In the genomic region with DNA sequence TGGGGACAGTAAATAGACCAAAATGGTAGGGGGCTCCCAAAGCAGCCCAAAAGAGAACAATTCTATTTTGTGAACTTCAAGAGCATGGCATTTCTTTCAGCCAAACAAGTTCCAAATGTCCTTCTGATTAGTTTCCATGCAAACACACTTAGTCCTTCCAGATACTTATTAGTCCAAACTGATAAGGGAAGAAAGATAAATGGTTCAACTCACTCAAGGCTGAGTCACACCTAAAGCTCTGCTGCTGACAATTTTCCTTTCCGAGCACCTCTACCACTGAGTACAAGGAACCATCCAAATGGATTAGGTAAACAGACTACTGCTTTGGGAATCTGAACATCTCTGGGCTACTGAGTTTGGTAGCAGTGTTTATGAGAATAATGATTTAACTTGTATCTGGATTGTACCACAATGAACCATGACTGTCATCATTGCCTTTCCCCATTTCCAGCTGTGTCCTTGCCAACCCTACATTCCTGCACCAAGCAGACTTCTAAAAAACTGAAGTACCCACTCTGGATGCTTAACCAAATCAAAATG, we compare ENCODE assay signal across 1 cellular context.
A peak's percentile ranks its signal among the peaks of the same experiment; 100 is the strongest.
TF ChIP-seq lines count a peak whose summit lies in the region.

No MANE protein-coding gene starts in this region.

TF ChIP-seq in K562, 482 proteins besides CTCF, POLR2A, EP300 and RAD21 (continued from another document):
- TF ChIP-seq ATF3 (IDR thresholded peaks at IDR 0.05) (peak; percentile 47; the same call in 1 of the 2 replicates), ATF3 (CRISPR knock-in tag; conservative IDR thresholded peaks at IDR 0.05) (no peak), DPF2 (IDR thresholded peaks at IDR 0.05) (peak; percentile 29; the same call in 1 of the 2 replicates), ZNF77 (CRISPR knock-in tag; IDR thresholded peaks at IDR 0.05) (no peak), RCOR1 (IDR thresholded peaks at IDR 0.05; ENCODE audit: borderline replicate concordance in 1 of 2, low read depth in 2 of 2, low read length in 2 of 2) (peak in 1 of 2 experiments; percentile 42; a peak in 1 of 4 replicates), GTF2E2 (tag; IDR thresholded peaks at IDR 0.05) (no peak), PRDM10 (IDR thresholded peaks at IDR 0.05; ENCODE audit: partially characterized antibody) (peak; percentile 41), MAFF (IDR thresholded peaks at IDR 0.05; ENCODE audit: low read length) (0 out of 2 replicates have a peak, but pooled peaks have one; percentile 0), ARID1B (IDR thresholded peaks at IDR 0.05) (peak; percentile 60), HMBOX1 (IDR thresholded peaks at IDR 0.05) (peak; percentile 45; the same call in 1 of the 2 replicates), SMARCA4 (IDR thresholded peaks at IDR 0.05) (peak; percentile 60; the same call in 1 of the 2 replicates), MEIS2 (IDR thresholded peaks at IDR 0.05; ENCODE audit: partially characterized antibody) (peak; percentile 65), SMARCE1 (IDR thresholded peaks at IDR 0.05) (peak; percentile 65; the same call in 1 of the 2 replicates), FOS (IDR thresholded peaks at IDR 0.05; ENCODE audit: extremely low read depth, insufficient read length) (peak; percentile 10), XRCC4 (IDR thresholded peaks at IDR 0.05; ENCODE audit: extremely low read depth, insufficient read depth, insufficient read length) (no peak), ZNF408 (CRISPR knock-in tag; IDR thresholded peaks at IDR 0.05; ENCODE audit: low read depth) (no peak), ZNF655 (CRISPR knock-in tag; IDR thresholded peaks at IDR 0.05) (no peak), JUND (IDR thresholded peaks at IDR 0.05; ENCODE audit: borderline replicate concordance, low read depth, low read length) (peak; percentile 84), JUND (tag; IDR thresholded peaks at IDR 0.05; ENCODE audit: borderline replicate concordance, low read depth, low read length) (peak; percentile 86; the same call in 2 of the 3 replicates)
- TF ChIP-seq, protein P1, sequence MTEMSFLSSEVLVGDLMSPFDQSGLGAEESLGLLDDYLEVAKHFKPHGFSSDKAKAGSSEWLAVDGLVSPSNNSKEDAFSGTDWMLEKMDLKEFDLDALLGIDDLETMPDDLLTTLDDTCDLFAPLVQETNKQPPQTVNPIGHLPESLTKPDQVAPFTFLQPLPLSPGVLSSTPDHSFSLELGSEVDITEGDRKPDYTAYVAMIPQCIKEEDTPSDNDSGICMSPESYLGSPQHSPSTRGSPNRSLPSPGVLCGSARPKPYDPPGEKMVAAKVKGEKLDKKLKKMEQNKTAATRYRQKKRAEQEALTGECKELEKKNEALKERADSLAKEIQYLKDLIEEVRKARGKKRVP (CRISPR knock-in tag; IDR thresholded peaks at IDR 0.05): no peak
- TF ChIP-seq, protein P2, sequence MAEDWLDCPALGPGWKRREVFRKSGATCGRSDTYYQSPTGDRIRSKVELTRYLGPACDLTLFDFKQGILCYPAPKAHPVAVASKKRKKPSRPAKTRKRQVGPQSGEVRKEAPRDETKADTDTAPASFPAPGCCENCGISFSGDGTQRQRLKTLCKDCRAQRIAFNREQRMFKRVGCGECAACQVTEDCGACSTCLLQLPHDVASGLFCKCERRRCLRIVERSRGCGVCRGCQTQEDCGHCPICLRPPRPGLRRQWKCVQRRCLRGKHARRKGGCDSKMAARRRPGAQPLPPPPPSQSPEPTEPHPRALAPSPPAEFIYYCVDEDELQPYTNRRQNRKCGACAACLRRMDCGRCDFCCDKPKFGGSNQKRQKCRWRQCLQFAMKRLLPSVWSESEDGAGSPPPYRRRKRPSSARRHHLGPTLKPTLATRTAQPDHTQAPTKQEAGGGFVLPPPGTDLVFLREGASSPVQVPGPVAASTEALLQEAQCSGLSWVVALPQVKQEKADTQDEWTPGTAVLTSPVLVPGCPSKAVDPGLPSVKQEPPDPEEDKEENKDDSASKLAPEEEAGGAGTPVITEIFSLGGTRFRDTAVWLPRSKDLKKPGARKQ (CRISPR knock-in tag; IDR thresholded peaks at IDR 0.05): no peak
- TF ChIP-seq, protein P3, sequence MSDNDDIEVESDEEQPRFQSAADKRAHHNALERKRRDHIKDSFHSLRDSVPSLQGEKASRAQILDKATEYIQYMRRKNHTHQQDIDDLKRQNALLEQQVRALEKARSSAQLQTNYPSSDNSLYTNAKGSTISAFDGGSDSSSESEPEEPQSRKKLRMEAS (CRISPR knock-in tag; IDR thresholded peaks at IDR 0.05): no peak
- TF ChIP-seq, protein P4, sequence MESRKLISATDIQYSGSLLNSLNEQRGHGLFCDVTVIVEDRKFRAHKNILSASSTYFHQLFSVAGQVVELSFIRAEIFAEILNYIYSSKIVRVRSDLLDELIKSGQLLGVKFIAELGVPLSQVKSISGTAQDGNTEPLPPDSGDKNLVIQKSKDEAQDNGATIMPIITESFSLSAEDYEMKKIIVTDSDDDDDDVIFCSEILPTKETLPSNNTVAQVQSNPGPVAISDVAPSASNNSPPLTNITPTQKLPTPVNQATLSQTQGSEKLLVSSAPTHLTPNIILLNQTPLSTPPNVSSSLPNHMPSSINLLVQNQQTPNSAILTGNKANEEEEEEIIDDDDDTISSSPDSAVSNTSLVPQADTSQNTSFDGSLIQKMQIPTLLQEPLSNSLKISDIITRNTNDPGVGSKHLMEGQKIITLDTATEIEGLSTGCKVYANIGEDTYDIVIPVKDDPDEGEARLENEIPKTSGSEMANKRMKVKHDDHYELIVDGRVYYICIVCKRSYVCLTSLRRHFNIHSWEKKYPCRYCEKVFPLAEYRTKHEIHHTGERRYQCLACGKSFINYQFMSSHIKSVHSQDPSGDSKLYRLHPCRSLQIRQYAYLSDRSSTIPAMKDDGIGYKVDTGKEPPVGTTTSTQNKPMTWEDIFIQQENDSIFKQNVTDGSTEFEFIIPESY (CRISPR knock-in tag; IDR thresholded peaks at IDR 0.05): no peak
